In genomic region chr14:56855891-56856461, GRCh38 we compare ENCODE assay signal across 10 cellular contexts. TPM values are rescaled to one million over a fixed set of nuclear protein-coding genes. Genes with fewer than 3 reads are reported as not detected.
DNase-seq lines count a peak whose midpoint lies in the region; ATAC-seq and TF ChIP-seq lines count a peak whose summit lies in the region.
"Had no signal": no experiment of that assay in that cellular context is flagged by ENCODE, and none has a peak within 500 bp of the region (broad histone marks: within the 10 kb centered on the region; RNA-seq: fewer than 3 reads in every experiment).

No MANE protein-coding gene starts in this region.

- H3K4me3 ChIP-seq in HUES6 (ENCODE audit: low read depth, low read length), result peak overlapping the region; percentile 37
- H3K4me3 ChIP-seq in prostate gland, result no peak overlapping the region
- H3K4me3 ChIP-seq: breast epithelium had no signal

- peaks cover 19% of the 10 kb centered on the region for H3K27me3 Mint-ChIP-seq in progenitor cell of endocrine pancreas

- peak overlapping the region; percentile 87 for H3K27ac Mint-ChIP-seq in progenitor cell of endocrine pancreas

- intact Hi-C loops in head of caudate nucleus (cut with DNase I) (no loop called here), prostate gland (cut with DNase I) (no loop called here)

- H3K9ac ChIP-seq in HUES6 (ENCODE audit: low read length), result no peak overlapping the region

- DNase-seq in NCI-H526 (lab: John Stamatoyannopoulos, UW) (peak; percentile 88 to 89), head of caudate nucleus (peak in 28 of 42 donors; percentile 5 to 54 (median 24)), progenitor cell of endocrine pancreas (ENCODE audit: low spot score, unreplicated experiment) (peak; percentile 51), prostate gland (ENCODE audit: low spot score) (no peak)
- no peak for DNase-seq in stimulated activated CD4-positive, alpha-beta T cell treated with anti-CD3 and anti-CD28 coated beads, Interleukin-1b, Interleukin-23, amount 100 ng/mL, for 48 hours

- no peak for TF ChIP-seq CTCF in progenitor cell of endocrine pancreas (IDR thresholded peaks at IDR 0.05; ENCODE audit: unreplicated experiment)
- TF ChIP-seq CTCF in prostate gland (IDR thresholded peaks at IDR 0.05), result no peak

- no peak for TF ChIP-seq POLR2A in prostate gland (IDR thresholded peaks at IDR 0.05)

- H3K4me1 Mint-ChIP-seq in progenitor cell of endocrine pancreas (ENCODE audit: low read depth), result peaks cover 33% of the 10 kb centered on the region

- no peaks in the 10 kb centered on the region for H3K36me3 ChIP-seq in HUES6 (ENCODE audit: control insufficient read depth, insufficient read depth, low read length)
- H3K36me3 ChIP-seq in prostate gland, result no peaks in the 10 kb centered on the region
- H3K36me3 ChIP-seq: breast epithelium had no signal

- H3K27me3 ChIP-seq in HUES6 (ENCODE audit: control insufficient read depth, insufficient read depth, low read length) (peaks cover 89% of the 10 kb centered on the region), prostate gland (replicated peaks; ENCODE audit: insufficient read depth) (no peaks in the 10 kb centered on the region)

- ATAC-seq in HG03354 (IDR thresholded peaks at IDR 0.05; ENCODE audit: poor library complexity, severe bottlenecking, unreplicated experiment) (no peak), GM19452 (IDR thresholded peaks at IDR 0.05; ENCODE audit: unreplicated experiment) (no peak)

- H3K9me3 ChIP-seq in HUES6 (ENCODE audit: control insufficient read depth, insufficient read depth, low read depth, low read length) (no peaks in the 10 kb centered on the region), prostate gland (no peaks in the 10 kb centered on the region)
- H3K9me3 ChIP-seq: breast epithelium had no signal

- peak overlapping the region; percentile 65 for H3K4me3 Mint-ChIP-seq in progenitor cell of endocrine pancreas (ENCODE audit: low read depth)

- no peaks in the 10 kb centered on the region for H3K36me3 Mint-ChIP-seq in progenitor cell of endocrine pancreas (ENCODE audit: insufficient read depth)

- 4% methylated on average over 9 of the region's 9 CpGs for WGBS in prostate gland

- H3K9me3 Mint-ChIP-seq in progenitor cell of endocrine pancreas (ENCODE audit: low read depth), result no peaks in the 10 kb centered on the region

- H3K27ac ChIP-seq in HUES6 (ENCODE audit: low read depth, low read length), result no peak overlapping the region
- H3K27ac ChIP-seq in prostate gland, result no peak overlapping the region
- H3K27ac ChIP-seq: breast epithelium had no signal

- H3K4me1 ChIP-seq in HUES6 (ENCODE audit: control insufficient read depth, insufficient read depth, low read length), result peaks cover 32% of the 10 kb centered on the region
- no peaks in the 10 kb centered on the region for H3K4me1 ChIP-seq in prostate gland (replicated peaks)
- H3K4me1 ChIP-seq: breast epithelium had no signal

RNA-seq across cellular contexts. Expression of gene OTX2, which starts 45.7 kb away (rescaled TPM):
- total RNA-seq in progenitor cell of endocrine pancreas (0.27 TPM in 1 of 2 replicates, not detected in the other), prostate gland (not detected)
- total RNA-seq: breast epithelium, skeletal muscle tissue had no signal

Comparison
In these comparisons a context has a peak if more than half of its experiments do, and no peak if none do; other contexts are left out.
1. DNase-seq: peak in NCI-H526 (2 of 2), head of caudate nucleus (28 of 42) and progenitor cell of endocrine pancreas (single experiment); none in prostate gland (single experiment) and stimulated activated CD4-positive, alpha-beta T cell treated with anti-CD3 and anti-CD28 coated beads, Interleukin-1b, Interleukin-23, amount 100 ng/mL, for 48 hours (single experiment).